8 cellular contexts compared by ENCODE assay signal in genomic region chr17:28571255-28572122, GRCh38. TPM values are rescaled to one million over a fixed set of nuclear protein-coding genes. Genes with fewer than 3 reads are reported as not detected.
DNase-seq lines count a peak whose midpoint lies in the region; ATAC-seq and TF ChIP-seq lines count a peak whose summit lies in the region.

TSS of gene PIGS (minus strand) at chr17:28571524. CDS start at chr17:28571496, 28 bp downstream.

- peak within 1 kb of the TSS; percentile 96 for H3K4me3 ChIP-seq in GM06990 (replicated peaks; ENCODE audit: low read depth, low read length)

- H3K4me3 Mint-ChIP-seq in activated naive CD8-positive, alpha-beta T cell, result peak within 1 kb of the TSS; percentile 96

- H3K9me3 Mint-ChIP-seq in activated naive CD8-positive, alpha-beta T cell (ENCODE audit: low read depth), result no peaks in the 10 kb centered on the region

- peaks cover 55% of the 10 kb centered on the region for H3K4me1 Mint-ChIP-seq in activated naive CD8-positive, alpha-beta T cell (ENCODE audit: low read depth)

- H3K27me3 ChIP-seq in GM06990 (replicated peaks; ENCODE audit: control insufficient read depth, insufficient read depth, low read length), result no peaks in the 10 kb centered on the region

- TF ChIP-seq CTCF in GM06990 (IDR thresholded peaks at IDR 0.05; ENCODE audit: insufficient read depth, low read length, poor library complexity, severe bottlenecking) (no peak), omental fat pad (IDR thresholded peaks at IDR 0.05) (no peak)

- H3K36me3 Mint-ChIP-seq in activated naive CD8-positive, alpha-beta T cell, result peaks cover 4% of the 10 kb centered on the region

- peaks cover 7% of the 10 kb centered on the region for H3K36me3 ChIP-seq in GM06990 (ENCODE audit: control insufficient read depth, insufficient read depth, low read length)

- DNase-seq in GM06990 (ENCODE audit: extremely low read depth, insufficient read length) (peak; percentile 95), NCI-H1092 treated with DMSO at 0.1 percent for 48 hours (lab: John Stamatoyannopoulos, UW) (peak; percentile 92), SKM-1 treated with dmso at 0.1 percent for 144 hours (lab: John Stamatoyannopoulos, UW; ENCODE audit: unreplicated experiment) (peak; percentile 87), glomerular visceral epithelial cell (ENCODE audit: extremely low spot score) (peak; percentile 93), omental fat pad (ENCODE audit: low spot score) (peak; percentile 66)

- peak within 1 kb of the TSS; percentile 59 for H3K27ac ChIP-seq in temporal lobe (ENCODE audit: low read depth, low read length)

- peak; percentile 86 for ATAC-seq in HG02588 (IDR thresholded peaks at IDR 0.05; ENCODE audit: unreplicated experiment)
- ATAC-seq in omental fat pad (ENCODE audit: low FRiP score), result peak; percentile 99

- H3K27ac Mint-ChIP-seq in activated naive CD8-positive, alpha-beta T cell, result peak within 1 kb of the TSS; percentile 91

- H3K27me3 Mint-ChIP-seq in activated naive CD8-positive, alpha-beta T cell, result no peaks in the 10 kb centered on the region

RNA-seq across cellular contexts. Expression of gene PIGS, which starts in this region (rescaled TPM):
- 10 to 100 TPM; 33.1 to 55.5 (median 45.2) TPM for total RNA-seq in omental fat pad
- 17.2 TPM for total RNA-seq in temporal lobe

Comparison
In these comparisons a context has a peak if more than half of its experiments do, and no peak if none do; other contexts are left out.
1. Peak in every context shown above with its lines: DNase-seq, ATAC-seq, H3K4me3 ChIP-seq and H3K27ac ChIP-seq.